Comparison of ENCODE assay signal across 8 cellular contexts in genomic region chr2:47323009-47323821, GRCh38. TPM values are rescaled to one million over a fixed set of nuclear protein-coding genes. Genes with fewer than 3 reads are reported as not detected.
A peak's percentile ranks its signal among the peaks of the same experiment; 100 is the strongest.
DNase-seq lines count a peak whose midpoint lies in the region; ATAC-seq and TF ChIP-seq lines count a peak whose summit lies in the region.

No MANE protein-coding gene starts in this region.

- peaks cover 16% of the 10 kb centered on the region for H3K36me3 Mint-ChIP-seq in endodermal cell (ENCODE audit: low read depth)

- no peak overlapping the region for H3K27ac Mint-ChIP-seq in endodermal cell

- H3K27me3 ChIP-seq in endodermal cell (ENCODE audit: control insufficient read depth, insufficient read depth, low read length, poor library complexity, severe bottlenecking) (no peaks in the 10 kb centered on the region), mucosa of rectum (ENCODE audit: control insufficient read depth in 2 of 2, insufficient read depth in 2 of 2, low read length in 2 of 2) (no peaks in the 10 kb centered on the region)

- H3K4me3 ChIP-seq in endodermal cell (ENCODE audit: low read length) (no peak overlapping the region), mucosa of rectum (ENCODE audit: low read length in 2 of 2) (no peak overlapping the region)

- peaks cover 7% of the 10 kb centered on the region for H3K36me3 ChIP-seq in endodermal cell (ENCODE audit: control insufficient read depth, insufficient read depth, low read length)
- H3K36me3 ChIP-seq in mucosa of rectum (ENCODE audit: control insufficient read depth in 2 of 2, insufficient read depth in 2 of 2, low read length in 2 of 2), result peaks cover 0 to 3% of the 10 kb centered on the region in 2 donors

- H3K27me3 Mint-ChIP-seq in endodermal cell (ENCODE audit: insufficient read depth), result peaks cover 9% of the 10 kb centered on the region

- ATAC-seq in GM19467 (IDR thresholded peaks at IDR 0.05; ENCODE audit: unreplicated experiment), result peak; percentile 86

- H3K27ac ChIP-seq in endodermal cell (ENCODE audit: low read depth, low read length) (no peak overlapping the region), mucosa of rectum (ENCODE audit: low read depth in 2 of 2, low read length in 2 of 2) (peak overlapping the region; percentile 1 to 11)

- peak; percentile 96 for TF ChIP-seq CTCF in endodermal cell (conservative IDR thresholded peaks at IDR 0.05)

- H3K9me3 Mint-ChIP-seq in endodermal cell, result no peaks in the 10 kb centered on the region

- DNase-seq in COR-L47 (lab: John Stamatoyannopoulos, UW) (peak; percentile 64), HPDE6-E6E7 (ENCODE audit: extremely low spot score) (peak; percentile 71), NOMO-1 (lab: John Stamatoyannopoulos, UW; ENCODE audit: unreplicated experiment in 2 of 2) (peak; percentile 76 to 80), endodermal cell (peak; percentile 95)
- DNase-seq in activated CD8-positive, alpha-beta memory T cell treated with anti-CD3 and anti-CD28 coated beads for 1 hour (ENCODE audit: extremely low read depth in 1 of 2, low read depth in 1 of 2), result peak; percentile 14 to 35
- peak; percentile 20 to 30 for DNase-seq in stimulated activated CD8-positive, alpha-beta memory T cell treated with anti-CD3 and anti-CD28 coated beads, Interleukin-7, amount 100 ng/mL, for 1 hour (ENCODE audit: low read depth in 2 of 2)

- H3K9me3 ChIP-seq in endodermal cell (ENCODE audit: control insufficient read depth, low read length), result no peaks in the 10 kb centered on the region
- H3K9me3 ChIP-seq in mucosa of rectum (ENCODE audit: control insufficient read depth in 2 of 2, low read length in 2 of 2), result no peaks in the 10 kb centered on the region

- peaks cover 16% of the 10 kb centered on the region for H3K4me1 Mint-ChIP-seq in endodermal cell

- no peak overlapping the region for H3K9ac ChIP-seq in endodermal cell (ENCODE audit: extremely low read depth, low read length, poor library complexity, severe bottlenecking)
- peak overlapping the region in 1 of 2 donors; percentile 1 for H3K9ac ChIP-seq in mucosa of rectum (ENCODE audit: low read depth in 1 of 2, low read length in 2 of 2)

- H3K4me1 ChIP-seq in endodermal cell (ENCODE audit: control insufficient read depth, insufficient read depth, low read length) (peaks cover 4% of the 10 kb centered on the region), mucosa of rectum (ENCODE audit: control insufficient read depth in 2 of 2, insufficient read depth in 2 of 2, low read length in 2 of 2) (peaks cover 11 to 13% of the 10 kb centered on the region in 2 donors)

- H3K4me3 Mint-ChIP-seq in endodermal cell, result no peak overlapping the region

- WGBS in endodermal cell (ENCODE audit: insufficient coverage in 1 of 2, insufficient read length in 1 of 2), 2 experiments, result 45 to 52% methylated on average over 10 to 12 of the region's 12 CpGs

RNA-seq across cellular contexts. Expression of gene EPCAM, which starts 45.9 kb away (rescaled TPM):
- total RNA-seq in endodermal cell, result 100 to 1,000 TPM; 523 to 543 TPM
- polyA plus RNA-seq in endodermal cell (2013, experiment 1 of 2), result 76.7 TPM
- 65.5 TPM for polyA plus RNA-seq in endodermal cell (2013, experiment 2 of 2)

Comparison
In these comparisons a context has a peak if more than half of its experiments do, and no peak if none do; other contexts are left out.
1. DNase-seq: peak in every context shown above with its lines; median percentile 95 in endodermal cell; 78 in NOMO-1; 71 in HPDE6-E6E7; 64 in COR-L47; 25 in stimulated activated CD8-positive, alpha-beta memory T cell treated with anti-CD3 and anti-CD28 coated beads, Interleukin-7, amount 100 ng/mL, for 1 hour; 24 in activated CD8-positive, alpha-beta memory T cell treated with anti-CD3 and anti-CD28 coated beads for 1 hour.